ENCODE assay signal across 8 cellular contexts in the genomic region with DNA sequence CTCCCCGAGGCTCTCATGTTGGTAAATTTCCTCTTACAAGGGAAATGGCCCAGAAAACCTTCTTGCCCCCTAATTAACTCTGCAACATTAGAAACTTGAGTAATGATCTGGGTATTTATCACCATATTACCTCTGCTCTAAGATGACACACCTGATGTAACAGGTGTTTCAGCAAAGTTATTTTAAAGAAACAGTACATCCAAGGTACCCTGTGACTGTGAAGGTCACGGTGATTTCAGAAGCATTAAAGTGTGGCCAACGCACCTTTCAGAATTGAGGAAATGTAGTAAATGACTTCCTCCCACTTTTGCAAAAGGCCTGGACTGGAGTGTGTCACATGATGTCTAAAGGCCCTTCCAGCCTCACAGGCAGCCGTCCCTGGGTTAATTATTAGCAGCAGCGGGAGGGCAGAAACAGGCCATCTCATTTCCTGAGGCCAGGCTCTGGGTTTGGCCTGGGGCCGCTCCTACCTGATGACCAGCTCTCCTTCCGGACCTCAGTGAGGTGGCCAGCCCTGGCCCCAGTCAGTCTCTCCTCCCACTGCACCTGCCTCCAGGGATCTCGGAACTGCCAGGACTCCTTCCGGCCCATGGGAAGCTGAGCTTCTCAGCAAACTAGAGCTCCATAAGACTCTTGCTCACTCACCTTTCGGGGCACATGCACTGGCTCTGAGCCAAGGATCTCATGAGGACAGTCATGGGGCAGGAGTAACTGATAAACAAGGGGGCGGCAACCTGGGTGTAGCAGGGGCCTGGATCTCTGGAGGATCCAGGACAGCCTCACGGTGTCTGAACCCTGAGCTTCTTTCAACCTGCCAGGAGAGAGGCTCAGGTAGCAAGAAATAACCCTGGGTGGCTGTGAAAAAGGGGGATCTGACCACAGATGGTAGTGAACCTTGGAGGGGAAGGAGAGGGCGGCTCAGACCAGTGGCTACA. TPM values are rescaled to one million over a fixed set of nuclear protein-coding genes. Genes with fewer than 3 reads are reported as not detected.
A peak's percentile ranks its signal among the peaks of the same experiment; 100 is the strongest.
DNase-seq lines count a peak whose midpoint lies in the region; ATAC-seq and TF ChIP-seq lines count a peak whose summit lies in the region.

No MANE protein-coding gene starts in this region.

- peak overlapping the region; percentile 89 for H3K27ac ChIP-seq in PC-3 (ENCODE audit: low read length)
- H3K27ac ChIP-seq in liver (ENCODE audit: low read depth in 1 of 2, low read length in 2 of 2) = peak overlapping the region; percentile 80 to 93

- POLR2A ChIA-PET in PC-3 (lab: Charles Lee; ENCODE audit: unreplicated experiment) = interaction anchor here (0.6 kb wide), 1 partner anchor 22 kb away, joined by 3 read pairs; no protein-coding TSS in a partner anchor

- peak overlapping the region; percentile 71 for H3K4me2 ChIP-seq in PC-3 (ENCODE audit: low read length)

- H3K4me3 ChIP-seq in PC-3 (ENCODE audit: low read length) = peak overlapping the region; percentile 17; the same call in 1 of the 2 replicates
- H3K4me3 ChIP-seq in liver (ENCODE audit: low read depth in 1 of 3, low read length in 3 of 3) = peak overlapping the region; percentile 36 to 53 (median 44)

- no peaks in the 10 kb centered on the region for H3K9me3 ChIP-seq in PC-3 (ENCODE audit: low read length)
- no peaks in the 10 kb centered on the region for H3K9me3 ChIP-seq in liver (ENCODE audit: control insufficient read depth in 4 of 4, low read length in 3 of 4)

- peak overlapping the region; percentile 28; the same call in 1 of the 2 replicates for H2AFZ ChIP-seq in PC-3 (ENCODE audit: low read length)

- H3K36me3 ChIP-seq in PC-3 (ENCODE audit: low read depth, low read length) (peaks cover 7% of the 10 kb centered on the region), liver (ENCODE audit: control insufficient read depth in 4 of 4, insufficient read depth in 3 of 4, low read depth in 1 of 4, low read length in 3 of 4) (no peaks in the 10 kb centered on the region)

- no peaks in the 10 kb centered on the region for H3K27me3 ChIP-seq in PC-3 (ENCODE audit: low read length)
- no peaks in the 10 kb centered on the region for H3K27me3 ChIP-seq in liver (ENCODE audit: control insufficient read depth in 4 of 4, insufficient read depth in 4 of 4, low read length in 3 of 4)

- WGBS in liver = 21% methylated on average over 13 of the region's 13 CpGs

- no peaks in the 10 kb centered on the region for H3K9me2 ChIP-seq in PC-3 (replicated peaks; ENCODE audit: low read length)

- peaks cover 48% of the 10 kb centered on the region for H3K79me2 ChIP-seq in PC-3 (ENCODE audit: low read length)

- no peaks in the 10 kb centered on the region for H3F3A ChIP-seq in PC-3 (ENCODE audit: low read length, unreplicated experiment)

- TF ChIP-seq RAD21 in liver (IDR thresholded peaks at IDR 0.05) = peak; percentile 35 to 44

- H4K20me1 ChIP-seq in PC-3 (ENCODE audit: low read length) = no peaks in the 10 kb centered on the region

- peak overlapping the region; percentile 27; the same call in 1 of the 2 replicates for H3K9ac ChIP-seq in PC-3 (ENCODE audit: low read length)
- peak overlapping the region; percentile 4 to 95 for H3K9ac ChIP-seq in liver (ENCODE audit: low read depth in 1 of 2, low read length in 2 of 2)

- TF ChIP-seq CTCF in PC-3 (conservative IDR thresholded peaks at IDR 0.05; ENCODE audit: low read depth, low read length) (no peak), liver (IDR thresholded peaks at IDR 0.05; ENCODE audit: low read depth, low read length, missing input control) (no peak)

- CTCF ChIA-PET in PC-3 (lab: Charles Lee) = interaction anchor here (0.6 kb wide), 1 partner anchor 37 kb away, joined by 3 read pairs; no protein-coding TSS in a partner anchor

- intact Hi-C loops in PC-3 (cut with micrococcal nuclease) = loop anchor here (2.0 kb wide), 1 partner anchor 43 kb away; no protein-coding TSS in a partner anchor

- peak; percentile 79 for DNase-seq in PC-3
- DNase-seq in NCI-H1105 treated with DMSO at 0.1 percent for 48 hours (lab: John Stamatoyannopoulos, UW) = no peak
- DNase-seq in NK-92 treated with Interleukin-12 subunit alpha and Interleukin-12 subunit beta, amount 100 ng/mL, for 24 hours (lab: John Stamatoyannopoulos, UW) = no peak
- no peak for DNase-seq in Kasumi-1 (lab: John Stamatoyannopoulos, UW)
- DNase-seq in activated naive CD4-positive, alpha-beta T cell treated with Interleukin-2 at 50 U/mL for 16 hours = no peak

- H3K4me1 ChIP-seq in PC-3 (ENCODE audit: insufficient read depth, low read length) = peaks cover 53% of the 10 kb centered on the region
- peaks cover 5 to 31% (median 13%) of the 10 kb centered on the region in 4 donors for H3K4me1 ChIP-seq in liver (ENCODE audit: control insufficient read depth in 4 of 4, insufficient read depth in 4 of 4, low read length in 3 of 4)

- no TSS peak for BruUV-seq in PC-3 (replicated peaks; lab: Mats Ljungman, UMichigan)

- ATAC-seq in GM18873 (IDR thresholded peaks at IDR 0.05; ENCODE audit: low FRiP score, unreplicated experiment) (peak; percentile 84), HG03025 (IDR thresholded peaks at IDR 0.05; ENCODE audit: low FRiP score, unreplicated experiment) (peak; percentile 55), PC-3 (peak; percentile 87)

TF ChIP-seq in liver, 16 proteins besides CTCF, POLR2A, EP300 and RAD21:
- TF ChIP-seq EGR1 (IDR thresholded peaks at IDR 0.05; ENCODE audit: low read depth in 2 of 2) = peak; percentile 51 to 55
- no peak for TF ChIP-seq GABPA (IDR thresholded peaks at IDR 0.05 in 1 of 2, conservative IDR thresholded peaks at IDR 0.05 in 1 of 2)
- TF ChIP-seq NR2F2 (IDR thresholded peaks at IDR 0.05) = no peak
- peak; percentile 92 for TF ChIP-seq REST (IDR thresholded peaks at IDR 0.05)
- peak; percentile 42 for TF ChIP-seq ZBTB33 (IDR thresholded peaks at IDR 0.05)
- TF ChIP-seq RXRA (IDR thresholded peaks at IDR 0.05) = peak; percentile 86 to 87
- TF ChIP-seq TAF1 (conservative IDR thresholded peaks at IDR 0.05) = peak; percentile 96
- TF ChIP-seq ATF3 (IDR thresholded peaks at IDR 0.05) = no peak
- peak; percentile 58 for TF ChIP-seq HNF4G (IDR thresholded peaks at IDR 0.05)
- TF ChIP-seq FOXA2 (IDR thresholded peaks at IDR 0.05) = peak; percentile 10
- TF ChIP-seq HNF4A (conservative IDR thresholded peaks at IDR 0.05) = peak; percentile 69 to 78
- TF ChIP-seq FOXA1 (IDR thresholded peaks at IDR 0.05) = no peak
- peak; percentile 86 for TF ChIP-seq YY1 (IDR thresholded peaks at IDR 0.05)
- TF ChIP-seq SP1 (IDR thresholded peaks at IDR 0.05) = peak; percentile 93
- TF ChIP-seq, protein P1, sequence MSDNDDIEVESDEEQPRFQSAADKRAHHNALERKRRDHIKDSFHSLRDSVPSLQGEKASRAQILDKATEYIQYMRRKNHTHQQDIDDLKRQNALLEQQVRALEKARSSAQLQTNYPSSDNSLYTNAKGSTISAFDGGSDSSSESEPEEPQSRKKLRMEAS (IDR thresholded peaks at IDR 0.05) = peak; percentile 91
- TF ChIP-seq JUND (IDR thresholded peaks at IDR 0.05) = peak; percentile 28 to 69

RNA-seq across cellular contexts. Expression of gene PTPN3, which starts 20.6 kb away (rescaled TPM):
- total RNA-seq in PC-3 (2014; rRNA removed) (8.4 and 8.7 TPM in 2 replicates), liver (10 to 100 TPM in 1 of 2 donors, 1 to 10 TPM in 1; 6.3 to 30.3 TPM)
- polyA plus RNA-seq in liver = 10 to 100 TPM; 20.3 to 26.8 TPM
